ENCODE assay signal across 16 cellular contexts in the genomic region with DNA sequence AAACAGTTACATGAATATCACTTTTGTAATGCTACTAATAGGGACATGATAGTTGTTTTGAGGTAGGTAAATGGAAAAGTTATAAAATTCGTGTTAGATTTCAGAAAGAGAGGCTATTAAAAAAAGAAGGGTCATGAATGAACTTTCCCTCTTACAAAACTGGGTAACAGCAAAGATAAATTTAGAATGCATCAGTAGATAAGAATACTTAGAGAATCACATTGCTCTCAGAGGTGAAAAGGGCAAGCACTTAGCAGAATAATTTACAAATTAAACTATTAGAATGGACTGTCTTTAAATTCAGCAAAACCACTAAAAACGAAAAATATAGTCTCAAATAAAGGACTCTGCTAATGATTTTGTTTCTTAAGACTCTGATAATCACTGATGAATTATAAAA.
"Had no signal": no experiment of that assay in that cellular context is flagged by ENCODE, and none has a peak within 500 bp of the region (broad histone marks: within the 10 kb centered on the region; RNA-seq: fewer than 3 reads in every experiment).

No MANE protein-coding gene starts in this region.

- FAIRE-seq: RCC 7860 had no signal

- DNase-seq: KBM-7, NCI-H1092 treated with DMSO at 0.1 percent for 48 hours, NCI-H1436, NCI-H187, NCI-H2029, NCI-H2081 treated with DMSO at 0.1 percent for 48 hours, NCI-H2171, NCI-H226, NCI-H446, NCI-H510A, NCI-H69, NCI-H774, RPMI8226, SHP77, SW 1271 had no signal
